ENCODE assay signal across 17 cellular contexts in the genomic region with DNA sequence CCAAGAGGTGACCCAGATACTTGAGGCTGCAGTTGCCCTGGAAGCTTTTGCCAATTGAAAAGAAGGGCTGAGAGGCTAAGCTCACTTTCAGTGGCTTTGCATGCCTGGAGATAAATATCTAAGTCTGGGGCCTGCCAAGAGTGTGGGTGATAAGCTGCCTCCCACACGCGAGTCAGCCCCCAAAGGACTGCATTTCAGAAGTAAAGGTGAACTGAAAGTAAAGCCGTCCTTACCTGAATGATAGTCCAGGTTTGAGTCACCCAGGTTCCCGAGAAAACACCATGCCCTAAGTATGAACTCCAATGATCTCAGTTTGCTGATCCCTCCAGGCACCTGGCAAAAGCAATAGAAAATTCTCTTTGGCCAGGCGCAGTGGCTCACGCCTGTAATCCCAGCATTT.
"Had no signal": no experiment of that assay in that cellular context is flagged by ENCODE, and none has a peak within 500 bp of the region (broad histone marks: within the 10 kb centered on the region; RNA-seq: fewer than 3 reads in every experiment).

No MANE protein-coding gene starts in this region.

- DNase-seq: activated CD8-positive, alpha-beta memory T cell treated with anti-CD3 and anti-CD28 coated beads, Interleukin-2, amount 50 U/mL, for 48 hours; activated naive CD4-positive, alpha-beta T cell treated with anti-CD3 and anti-CD28 coated beads for 36 hours; heart right ventricle; midbrain; right lobe of liver; SW 1271; T-helper 9 cell; upper lobe of right lung had no signal

- ATAC-seq: activated CD4-positive, CD25-positive, alpha-beta regulatory T cell treated with anti-CD3 and anti-CD28 coated beads, Interleukin-2, amount 50 U/mL, for 24 hours; gastroesophageal sphincter; heart right ventricle; right lobe of liver; upper lobe of right lung had no signal

- H3K4me3 ChIP-seq: cardiac muscle cell, gastroesophageal sphincter, heart right ventricle, lung, right lobe of liver, smooth muscle cell, thoracic aorta, upper lobe of right lung had no signal

- H3K36me3 ChIP-seq: cardiac muscle cell, gastroesophageal sphincter, heart right ventricle, right lobe of liver, thoracic aorta, upper lobe of right lung had no signal

- H3K4me1 ChIP-seq: gastroesophageal sphincter, heart right ventricle, right lobe of liver, upper lobe of right lung had no signal

- H3K27me3 ChIP-seq: cardiac muscle cell, upper lobe of right lung had no signal

- H3K4me2 ChIP-seq: smooth muscle cell had no signal

- H3K27ac ChIP-seq: cardiac muscle cell, gastroesophageal sphincter, heart right ventricle, right lobe of liver, thoracic aorta, upper lobe of right lung had no signal

- H3K4me3 Mint-ChIP-seq: activated naive CD4-positive, alpha-beta T cell treated with anti-CD3 and anti-CD28 coated beads for 36 hours; neural crest cell had no signal

- FAIRE-seq: islet of Langerhans had no signal

- H3K4me1 Mint-ChIP-seq: neural crest cell had no signal

- H3K27ac Mint-ChIP-seq: activated naive CD4-positive, alpha-beta T cell treated with anti-CD3 and anti-CD28 coated beads for 36 hours; activated T-helper 2 cell treated with anti-CD3 and anti-CD28 coated beads, Interferon-gamma antibody, Interleukin-2, Interleukin-4, amounts not matched to agents 10 μg/mL and 5 μg/mL and 100 μg/mL, durations not matched to agents 14 hours and 24 hours and 36 hours had no signal

- H3K9me3 ChIP-seq: right lobe of liver, upper lobe of right lung had no signal
